Comparison of ENCODE assay signal across 20 cellular contexts in the genomic region with DNA sequence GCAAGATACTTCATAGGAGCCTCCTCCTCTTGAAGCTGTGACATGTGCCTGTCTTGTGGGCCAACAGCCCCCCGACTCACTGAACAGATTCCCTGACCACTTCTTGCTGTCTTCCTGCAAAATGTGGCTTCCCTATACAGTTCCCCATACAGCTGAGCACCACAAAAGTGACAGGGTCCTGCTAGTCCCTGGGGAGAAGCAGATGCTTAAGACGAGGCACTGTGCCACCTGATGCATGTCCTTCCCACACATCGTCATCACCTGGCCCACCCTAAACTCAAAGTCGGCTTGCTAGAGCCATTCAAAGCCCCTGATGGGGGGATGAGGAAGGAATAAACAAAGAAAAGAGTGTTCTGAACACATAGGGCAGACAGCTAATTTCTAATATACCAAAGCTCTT. TPM values are rescaled to one million over a fixed set of nuclear protein-coding genes. Genes with fewer than 3 reads are reported as not detected.
DNase-seq lines count a peak whose midpoint lies in the region; ATAC-seq, FAIRE-seq and TF ChIP-seq lines count a peak whose summit lies in the region.
"Had no signal": no experiment of that assay in that cellular context is flagged by ENCODE, and none has a peak within 500 bp of the region (broad histone marks: within the 10 kb centered on the region; RNA-seq: fewer than 3 reads in every experiment).

No MANE protein-coding gene starts in this region.

- H3K9ac ChIP-seq in BLaER1, result no peak overlapping the region
- H3K9ac ChIP-seq in MM.1S (ENCODE audit: low read length), result no peak overlapping the region
- H3K9ac ChIP-seq in GM12878 (ENCODE audit: control insufficient read depth, insufficient read depth, low read length), result no peak overlapping the region

- in situ Hi-C loops in GM12878 (cut with MboI), result no loop called here

- H3K9me3 ChIP-seq in BLaER1, result no peaks in the 10 kb centered on the region
- H3K9me3 ChIP-seq in MM.1S (replicated peaks; ENCODE audit: insufficient read depth, low read length), result no peaks in the 10 kb centered on the region
- H3K9me3 ChIP-seq in GM12878 (replicated peaks; ENCODE audit: control insufficient read depth, insufficient read depth, low read length), result no peaks in the 10 kb centered on the region
- no peaks in the 10 kb centered on the region for H3K9me3 ChIP-seq in CD8-positive, alpha-beta memory T cell (ENCODE audit: low read length)
- H3K9me3 ChIP-seq: Caco-2, HAP-1 had no signal

- RAD21 ChIA-PET in GM12878 (lab: Charles Lee; ENCODE audit: unreplicated experiment), result interaction anchor here (0.8 to 2.6 kb wide), 6 partner anchors 8 to 327 kb away, joined by 3 to 6 read pairs (median 6); a partner anchor contains a TSS

- TF ChIP-seq POLR2A in GM12878 (IDR thresholded peaks at IDR 0.05; ENCODE audit: low read depth, low read length), result no peak

- H3K4me1 ChIP-seq in BLaER1 (peaks cover 22% of the 10 kb centered on the region), MM.1S (ENCODE audit: low read length) (peaks cover 16% of the 10 kb centered on the region), GM12878 (ENCODE audit: control insufficient read depth, insufficient read depth, low read length) (peaks cover 20% of the 10 kb centered on the region)
- no peaks in the 10 kb centered on the region for H3K4me1 ChIP-seq in CD8-positive, alpha-beta memory T cell (ENCODE audit: insufficient read depth, low read length)

- no peaks in the 10 kb centered on the region for H3K36me3 ChIP-seq in BLaER1
- no peaks in the 10 kb centered on the region for H3K36me3 ChIP-seq in MM.1S (replicated peaks; ENCODE audit: insufficient read depth, low read length)
- no peaks in the 10 kb centered on the region for H3K36me3 ChIP-seq in GM12878 (ENCODE audit: control insufficient read depth in 2 of 2, insufficient read depth in 2 of 2, low read length in 1 of 2)
- H3K36me3 ChIP-seq in CD8-positive, alpha-beta memory T cell (ENCODE audit: insufficient read depth, low read length), result no peaks in the 10 kb centered on the region
- H3K36me3 ChIP-seq: HAP-1 had no signal

- H3K79me2 ChIP-seq in MM.1S (ENCODE audit: low read length) (no peaks in the 10 kb centered on the region), GM12878 (ENCODE audit: control insufficient read depth, insufficient read depth, low read length) (no peaks in the 10 kb centered on the region)

- H3K27me3 ChIP-seq in BLaER1 (peaks cover 16% of the 10 kb centered on the region; the same call in 1 of the 2 replicates), MM.1S (replicated peaks; ENCODE audit: insufficient read depth, low read length) (no peaks in the 10 kb centered on the region), GM12878 (replicated peaks in 1 of 2; ENCODE audit: control insufficient read depth in 2 of 2, insufficient read depth in 2 of 2, low read length in 1 of 2) (no peaks in the 10 kb centered on the region)
- peaks cover 8% of the 10 kb centered on the region for H3K27me3 ChIP-seq in CD8-positive, alpha-beta memory T cell (ENCODE audit: insufficient read depth, low read length, poor library complexity, severe bottlenecking)

- TF ChIP-seq CTCF in MM.1S (IDR thresholded peaks at IDR 0.05; ENCODE audit: low read length), result no peak
- TF ChIP-seq CTCF in GM12878 (IDR thresholded peaks at IDR 0.05 in 2 of 3, conservative IDR thresholded peaks at IDR 0.05 in 1 of 3; ENCODE audit: control insufficient read depth in 2 of 3, extremely low read depth in 1 of 3, insufficient read depth in 1 of 3, low read depth in 3 of 3, low read length in 3 of 3), result no peak
- TF ChIP-seq CTCF in progenitor cell of endocrine pancreas (IDR thresholded peaks at IDR 0.05; ENCODE audit: unreplicated experiment), result no peak

- no TSS peak for BruUV-seq in GM12878 (replicated peaks; lab: Mats Ljungman, UMichigan)

- H3K27ac Mint-ChIP-seq in progenitor cell of endocrine pancreas, result peak overlapping the region; percentile 34
- H3K27ac Mint-ChIP-seq in CD8-positive, alpha-beta memory T cell, result no peak overlapping the region
- H3K27ac Mint-ChIP-seq: B cell; CD4-positive, alpha-beta memory T cell; HFFc6 had no signal

- intact Hi-C loops in GM12878 (cut with micrococcal nuclease; ENCODE audit: unreplicated experiment), result no loop called here

- ATAC-seq in GM12878, result peak; percentile 41

- DNase-seq in MM.1S (no peak), GM12878 (ENCODE audit: low read depth, low spot score) (peak; percentile 32), progenitor cell of endocrine pancreas (ENCODE audit: low spot score, unreplicated experiment) (no peak), ureter (ENCODE audit: low spot score) (no peak), NCI-H1417 treated with DMSO at 0.1 percent for 48 hours (lab: John Stamatoyannopoulos, UW) (no peak)
- no peak for DNase-seq in CD8-positive, alpha-beta memory T cell
- DNase-seq: C1 segment of cervical spinal cord; Caco-2; CD4-positive, alpha-beta memory T cell; DMS153; EL; GDM1; GOT3; HFFc6 had no signal

- TF ChIP-seq RAD21 in GM12878 (IDR thresholded peaks at IDR 0.05; ENCODE audit: insufficient read depth, low read depth, low read length), result no peak

- no peak overlapping the region for H3K4me3 Mint-ChIP-seq in progenitor cell of endocrine pancreas (ENCODE audit: low read depth)
- no peak overlapping the region for H3K4me3 Mint-ChIP-seq in CD8-positive, alpha-beta memory T cell
- H3K4me3 Mint-ChIP-seq: B cell; CD4-positive, alpha-beta memory T cell; HFFc6 had no signal

- H3K4me3 ChIP-seq in BLaER1, result no peak overlapping the region
- H3K4me3 ChIP-seq in MM.1S (ENCODE audit: low read length), result no peak overlapping the region
- H3K4me3 ChIP-seq in GM12878, result no peak overlapping the region
- H3K4me3 ChIP-seq in CD8-positive, alpha-beta memory T cell (ENCODE audit: low read length), result no peak overlapping the region
- H3K4me3 ChIP-seq: HAP-1 had no signal

- peak overlapping the region; percentile 50 for H3K4me2 ChIP-seq in BLaER1
- peak overlapping the region; percentile 12; the same call in 1 of the 2 replicates for H3K4me2 ChIP-seq in MM.1S (ENCODE audit: low read depth, low read length)
- H3K4me2 ChIP-seq in GM12878 (ENCODE audit: control insufficient read depth, insufficient read depth), result peak overlapping the region; percentile 40

- no peaks in the 10 kb centered on the region for H4K20me1 ChIP-seq in BLaER1
- no peaks in the 10 kb centered on the region for H4K20me1 ChIP-seq in MM.1S (ENCODE audit: insufficient read depth, low read length)
- no peaks in the 10 kb centered on the region for H4K20me1 ChIP-seq in GM12878 (ENCODE audit: control insufficient read depth, insufficient read depth)

- TF ChIP-seq EP300 in GM12878 (IDR thresholded peaks at IDR 0.05; ENCODE audit: borderline replicate concordance in 1 of 2, control insufficient read depth in 1 of 2, low read depth in 2 of 2, low read length in 2 of 2), result 0 out of 4 replicates have a peak, but pooled peaks of 1 of the 2 experiments have one; percentile 52

- no peak overlapping the region for H3K27ac ChIP-seq in BLaER1
- H3K27ac ChIP-seq in MM.1S (ENCODE audit: low read length), result no peak overlapping the region
- H3K27ac ChIP-seq in GM12878 (ENCODE audit: control insufficient read depth, insufficient read depth), result peak overlapping the region; percentile 29
- no peak overlapping the region for H3K27ac ChIP-seq in CD8-positive, alpha-beta memory T cell (ENCODE audit: low read depth, low read length)
- H3K27ac ChIP-seq: 22Rv1 had no signal

- POLR2A ChIA-PET in GM12878 (lab: Charles Lee), result interaction anchor here (0.9 to 1.0 kb wide), 2 partner anchors 13 to 61 kb away, joined by 3 to 4 read pairs; no protein-coding TSS in a partner anchor
- POLR2A ChIA-PET in CD8-positive, alpha-beta memory T cell (lab: Charles Lee), result no interaction called here

- CTCF ChIA-PET in GM12878 (lab: Yijun Ruan, JAX), result interaction anchor here (0.7 to 3.6 kb wide), 12 partner anchors 11 to 329 kb away, joined by 3 to 15 read pairs (median 4); no protein-coding TSS in a partner anchor
- CTCF ChIA-PET in CD8-positive, alpha-beta memory T cell (lab: Charles Lee), result no interaction called here

- H3K36me3 Mint-ChIP-seq in progenitor cell of endocrine pancreas (ENCODE audit: insufficient read depth), result no peaks in the 10 kb centered on the region
- no peaks in the 10 kb centered on the region for H3K36me3 Mint-ChIP-seq in CD8-positive, alpha-beta memory T cell
- H3K36me3 Mint-ChIP-seq: CD4-positive, alpha-beta memory T cell had no signal

- WGBS in GM12878 (ENCODE audit: insufficient coverage, insufficient replicate concordance, low lambda C conversion rate, missing lambda C conversion rate), result 0% methylated on average over 4 of the region's 4 CpGs

- H3K9me2 ChIP-seq in MM.1S (replicated peaks; ENCODE audit: insufficient read depth, low read length), result no peaks in the 10 kb centered on the region

- H3F3A ChIP-seq in MM.1S (ENCODE audit: insufficient read depth, low read length), result peaks cover 7% of the 10 kb centered on the region

- H2AFZ ChIP-seq in MM.1S (ENCODE audit: low read length) (no peak overlapping the region), GM12878 (ENCODE audit: control insufficient read depth, low read depth, low read length) (no peak overlapping the region; the same call in 1 of the 2 replicates)

- FAIRE-seq in GM12878 (lab: Jason Lieb, UNC), result no peak
- FAIRE-seq: A204.1, H54 had no signal

- peaks cover 12% of the 10 kb centered on the region for H3K27me3 Mint-ChIP-seq in progenitor cell of endocrine pancreas
- peaks cover 14 to 23% of the 10 kb centered on the region in 2 donors for H3K27me3 Mint-ChIP-seq in CD8-positive, alpha-beta memory T cell

- SMC1A ChIA-PET in GM12878 (lab: Charles Lee; ENCODE audit: uncharacterized antibody, unreplicated experiment), result interaction anchor here (0.8 to 2.4 kb wide), 12 partner anchors 9 to 338 kb away, joined by 3 to 7 read pairs (median 4); a partner anchor contains a TSS

- H3K4me1 Mint-ChIP-seq in progenitor cell of endocrine pancreas (ENCODE audit: low read depth), result peaks cover 9% of the 10 kb centered on the region
- H3K4me1 Mint-ChIP-seq in CD8-positive, alpha-beta memory T cell, result peaks cover 3 to 5% (median 4%) of the 10 kb centered on the region in 3 donors

- H3K9me3 Mint-ChIP-seq in progenitor cell of endocrine pancreas (ENCODE audit: low read depth), result no peaks in the 10 kb centered on the region
- H3K9me3 Mint-ChIP-seq in CD8-positive, alpha-beta memory T cell, result no peaks in the 10 kb centered on the region
- H3K9me3 Mint-ChIP-seq: HFFc6 had no signal

RNA-seq across cellular contexts. Expression of a gene that starts 29.2 kb away (rescaled TPM):
- total RNA-seq in GM12878 (2013; cell fraction: nucleolus; rRNA removed), result 47.0 and 52.6 TPM in 2 replicates
- total RNA-seq in GM12878 (2014; rRNA removed), result 6.9 and 7.9 TPM in 2 replicates
- total RNA-seq in GM12878 (2014; rRNA removed; fragmentation: Illumina TruSeq; extraction: Trizol), result 9.4 and 9.6 TPM in 2 replicates
- total RNA-seq in GM12878 (2021), result 13.8 and 15.8 TPM in 2 replicates
- polyA plus RNA-seq in GM12878 (2011; ENCODE audit: low read depth), result 4.2 TPM
- 10.6 and 10.7 TPM in 2 replicates for polyA plus RNA-seq in GM12878 (2011; rRNA removed)
- polyA plus RNA-seq in GM12878 (2011; cell fraction: cytosol; rRNA removed), result 5.7 and 6.2 TPM in 2 replicates
- polyA plus RNA-seq in GM12878 (2011; cell fraction: nucleus; rRNA removed), result 10.2 and 11.6 TPM in 2 replicates
- 6.7 and 7.3 TPM in 2 replicates for polyA plus RNA-seq in GM12878 (2012)
- 8.2 and 8.6 TPM in 2 replicates for polyA plus RNA-seq in GM12878 (2014; fragmentation: Illumina TruSeq; extraction: Trizol)
- 1 to 10 TPM; 1.7 to 2.9 TPM for polyA plus RNA-seq in GM12878 (2014; fragmentation: Nextera tagmentation; extraction: Ambion mirVana)
- polyA plus RNA-seq in GM12878 (2014; rRNA removed), result 6.1 and 6.4 TPM in 2 replicates
- polyA plus RNA-seq in GM12878 (2016; fragmentation: Nextera tagmentation; extraction: Ambion mirVana), result 1 to 10 TPM; 3.6 to 4.6 TPM
- 22.7 and 23.6 TPM in 2 replicates for polyA minus RNA-seq in GM12878 (2011; rRNA and poly(A)+ RNA removed)
- polyA minus RNA-seq in GM12878 (2011; cell fraction: cytosol; rRNA and poly(A)+ RNA removed), result 6.9 and 10.4 TPM in 2 replicates
- 15.6 and 26.3 TPM in 2 replicates for polyA minus RNA-seq in GM12878 (2011; cell fraction: nucleus; rRNA and poly(A)+ RNA removed)
- 31.8 and 32.5 TPM in 2 replicates for total RNA-seq in progenitor cell of endocrine pancreas
- 52.4 TPM for total RNA-seq in ureter
- 10 to 100 TPM; 24.8 to 26.4 TPM for total RNA-seq in CD8-positive, alpha-beta memory T cell
- 10.0 TPM for polyA plus RNA-seq in CD8-positive, alpha-beta memory T cell
